15 cellular contexts compared by ENCODE assay signal in genomic region chr5:89302102-89302891, GRCh38.
DNase-seq lines count a peak whose midpoint lies in the region; ATAC-seq lines count a peak whose summit lies in the region.
"Had no signal": no experiment of that assay in that cellular context is flagged by ENCODE, and none has a peak within 500 bp of the region (broad histone marks: within the 10 kb centered on the region; RNA-seq: fewer than 3 reads in every experiment).

No MANE protein-coding gene starts in this region.

- peaks cover 17 to 35% (median 30%) of the 10 kb centered on the region in 3 donors for H3K4me1 Mint-ChIP-seq in IgD-negative memory B cell
- H3K4me1 Mint-ChIP-seq in stimulated activated naive B cell treated with anti-CD40 and anti-IgM and Interleukin-4, amounts not matched to agents 10 μg/mL and 1 μg/mL and 100 μg/mL, for 72 hours = peaks cover 27 to 43% of the 10 kb centered on the region in 2 donors
- H3K4me1 Mint-ChIP-seq: activated naive CD4-positive, alpha-beta T cell treated with anti-CD3 and anti-CD28 coated beads, Interleukin-2, amount 10 ng/mL, durations not matched to agents 7 days and 5 days had no signal

- peak overlapping the region; percentile 1 to 79 (median 61) for H3K27ac Mint-ChIP-seq in IgD-negative memory B cell
- H3K27ac Mint-ChIP-seq in stimulated activated naive B cell treated with anti-CD40 and anti-IgM and Interleukin-4, amounts not matched to agents 10 μg/mL and 1 μg/mL and 100 μg/mL, for 72 hours = peak overlapping the region; percentile 96
- H3K27ac Mint-ChIP-seq: activated naive CD4-positive, alpha-beta T cell treated with anti-CD3 and anti-CD28 coated beads, Interleukin-2, amount 10 ng/mL, durations not matched to agents 7 days and 5 days had no signal

- H3K27me3 Mint-ChIP-seq in IgD-negative memory B cell = no peaks in the 10 kb centered on the region
- no peaks in the 10 kb centered on the region for H3K27me3 Mint-ChIP-seq in stimulated activated naive B cell treated with anti-CD40 and anti-IgM and Interleukin-4, amounts not matched to agents 10 μg/mL and 1 μg/mL and 100 μg/mL, for 72 hours
- H3K27me3 Mint-ChIP-seq: activated naive CD4-positive, alpha-beta T cell treated with anti-CD3 and anti-CD28 coated beads, Interleukin-2, amount 10 ng/mL, durations not matched to agents 7 days and 5 days had no signal

- H3K36me3 Mint-ChIP-seq in IgD-negative memory B cell = no peaks in the 10 kb centered on the region
- H3K36me3 Mint-ChIP-seq in stimulated activated naive B cell treated with anti-CD40 and anti-IgM and Interleukin-4, amounts not matched to agents 10 μg/mL and 1 μg/mL and 100 μg/mL, for 72 hours = peaks cover 15 to 22% of the 10 kb centered on the region in 2 donors
- H3K36me3 Mint-ChIP-seq: activated naive CD4-positive, alpha-beta T cell treated with anti-CD3 and anti-CD28 coated beads, Interleukin-2, amount 10 ng/mL, durations not matched to agents 7 days and 5 days had no signal

- no peak for DNase-seq in stimulated activated naive B cell treated with anti-CD40 and anti-IgM and Interleukin-4, amounts not matched to agents 10 μg/mL and 1 μg/mL and 100 μg/mL, for 72 hours
- DNase-seq in NCI-H1694 treated with DMSO at 0.1 percent for 48 hours (lab: John Stamatoyannopoulos, UW) = no peak
- DNase-seq in stimulated activated CD4-positive, alpha-beta T cell treated with anti-CD3 and anti-CD28 coated beads, Interleukin-4, amount 100 ng/mL, for 1 hour = no peak
- no peak for DNase-seq in stimulated activated CD4-positive, alpha-beta T cell treated with anti-CD3 and anti-CD28 coated beads, Interleukin-4, amount 100 ng/mL, for 4 hours
- DNase-seq: activated naive CD4-positive, alpha-beta T cell treated with anti-CD3 and anti-CD28 coated beads, Interleukin-2, amount 10 ng/mL, durations not matched to agents 7 days and 5 days; body of pancreas; esophagus squamous epithelium; HCEC 1CT; kidney glomerular epithelial cell; NCI-H1930; T-helper 1 cell had no signal

- peak overlapping the region; percentile 74 to 81 (median 81) for H3K4me3 Mint-ChIP-seq in IgD-negative memory B cell
- peak overlapping the region; percentile 67 to 69 for H3K4me3 Mint-ChIP-seq in stimulated activated naive B cell treated with anti-CD40 and anti-IgM and Interleukin-4, amounts not matched to agents 10 μg/mL and 1 μg/mL and 100 μg/mL, for 72 hours
- H3K4me3 Mint-ChIP-seq: activated naive CD4-positive, alpha-beta T cell treated with anti-CD3 and anti-CD28 coated beads, Interleukin-2, amount 10 ng/mL, durations not matched to agents 7 days and 5 days had no signal

- peak; percentile 30 for ATAC-seq in GM18873 (IDR thresholded peaks at IDR 0.05; ENCODE audit: low FRiP score, unreplicated experiment)
- peak; percentile 18 for ATAC-seq in HG02678 (IDR thresholded peaks at IDR 0.05; ENCODE audit: unreplicated experiment)
- peak; percentile 43 to 49 for ATAC-seq in stimulated activated naive B cell treated with anti-CD40 and anti-IgM and Interleukin-4, amounts not matched to agents 10 μg/mL and 1 μg/mL and 100 μg/mL, for 72 hours (replicated peaks)
- ATAC-seq: activated CD4-positive, CD25-positive, alpha-beta regulatory T cell treated with anti-CD3 and anti-CD28 coated beads, Interleukin-2, amount 50 U/mL, for 24 hours; body of pancreas had no signal

- H3K9me3 Mint-ChIP-seq in IgD-negative memory B cell = no peaks in the 10 kb centered on the region
- H3K9me3 Mint-ChIP-seq in stimulated activated naive B cell treated with anti-CD40 and anti-IgM and Interleukin-4, amounts not matched to agents 10 μg/mL and 1 μg/mL and 100 μg/mL, for 72 hours = peaks cover 6 to 7% of the 10 kb centered on the region in 2 donors
- H3K9me3 Mint-ChIP-seq: activated naive CD4-positive, alpha-beta T cell treated with anti-CD3 and anti-CD28 coated beads, Interleukin-2, amount 10 ng/mL, durations not matched to agents 7 days and 5 days had no signal
